Comparison of ENCODE assay signal across 8 cellular contexts in the genomic region with DNA sequence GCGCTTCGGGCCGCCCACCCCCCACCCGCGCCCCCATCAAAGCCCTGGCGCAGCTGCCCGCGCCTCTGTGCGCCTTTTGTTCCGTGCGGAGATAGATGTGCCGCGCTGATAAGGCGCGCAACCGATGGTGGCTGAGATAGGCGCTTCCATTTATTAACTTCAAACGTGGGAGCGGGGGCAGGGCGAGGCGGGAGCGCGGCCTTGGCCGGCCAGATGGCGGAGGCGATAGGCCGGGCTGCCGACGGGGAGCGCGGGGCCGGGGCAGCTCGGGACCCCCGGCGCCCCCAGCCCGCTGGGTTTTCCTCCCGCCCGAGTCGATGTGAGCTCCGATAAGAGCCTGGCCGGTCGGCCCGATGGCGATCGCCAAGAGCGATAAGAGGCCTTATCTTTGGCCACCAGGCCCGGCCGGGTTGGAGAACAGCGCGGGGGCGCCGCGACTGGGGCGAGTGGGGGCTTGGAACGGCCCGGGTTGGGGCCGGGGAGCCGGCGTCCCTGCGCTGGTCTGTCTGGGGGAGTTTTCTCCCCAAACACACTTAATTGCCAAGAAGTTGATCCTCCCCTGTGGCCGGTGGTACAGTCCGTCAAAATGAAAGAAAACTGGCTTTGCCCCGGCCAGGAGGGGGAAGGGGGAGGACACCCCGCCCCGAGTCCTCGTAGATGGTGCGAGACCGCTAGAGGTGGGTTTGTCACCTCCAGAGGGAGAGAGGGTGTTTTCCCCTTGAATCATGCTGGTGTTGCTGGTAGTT. TPM values are rescaled to one million over a fixed set of nuclear protein-coding genes. Genes with fewer than 3 reads are reported as not detected.
A peak's percentile ranks its signal among the peaks of the same experiment; 100 is the strongest.
DNase-seq lines count a peak whose midpoint lies in the region; ATAC-seq, FAIRE-seq and TF ChIP-seq lines count a peak whose summit lies in the region.

No MANE protein-coding gene starts in this region.

- CTCF ChIA-PET in WTC11 (lab: Charles Lee): interaction anchor here (0.9 to 2.2 kb wide), 5 partner anchors 12 to 282 kb away, joined by 3 to 7 read pairs (median 5); no protein-coding TSS in a partner anchor

- no peak overlapping the region for H3K27ac ChIP-seq in mesodermal cell (ENCODE audit: low read depth, low read length, severe bottlenecking)

- no peak for TF ChIP-seq CTCF in WTC11 (IDR thresholded peaks at IDR 0.05)

- H3K9me3 ChIP-seq in mesodermal cell (ENCODE audit: control insufficient read depth, low read length): no peaks in the 10 kb centered on the region

- no peaks in the 10 kb centered on the region for H3K9me3 Mint-ChIP-seq in WTC11

- H3K4me3 ChIP-seq in mesodermal cell (ENCODE audit: extremely low read depth, insufficient read depth, low read length, poor library complexity, severe bottlenecking): peak overlapping the region; percentile 70

- peak overlapping the region; percentile 60 for H3K4me3 Mint-ChIP-seq in WTC11

- peaks cover 6% of the 10 kb centered on the region for H3K36me3 ChIP-seq in mesodermal cell (ENCODE audit: control insufficient read depth, insufficient read depth, low read length)

- FAIRE-seq in GM12892 (lab: Jason Lieb, UNC): peak; percentile 94

- no peak overlapping the region for H3K27ac Mint-ChIP-seq in WTC11

- WGBS in mesodermal cell (ENCODE audit: insufficient coverage in 2 of 2), 2 experiments: 2% methylated on average over 20 to 49 of the region's 68 CpGs

- POLR2A ChIA-PET in WTC11 (lab: Charles Lee): no interaction called here

- no peaks in the 10 kb centered on the region for H3K36me3 Mint-ChIP-seq in WTC11

- ATAC-seq in HG03354 (IDR thresholded peaks at IDR 0.05; ENCODE audit: poor library complexity, severe bottlenecking, unreplicated experiment) (peak; percentile 25), WTC11 (0 out of 2 replicates have a peak, but pooled peaks have one; percentile 1)

- H3K4me1 Mint-ChIP-seq in WTC11: peaks cover 11% of the 10 kb centered on the region

- H3K4me1 ChIP-seq in mesodermal cell (ENCODE audit: control insufficient read depth, insufficient read depth, low read length, poor library complexity, severe bottlenecking): peaks cover 27% of the 10 kb centered on the region

- no peak for TF ChIP-seq POLR2A in GM12892 (IDR thresholded peaks at IDR 0.05; ENCODE audit: low read depth, low read length)

- DNase-seq in GM12892 (ENCODE audit: insufficient read length): peak; percentile 88
- DNase-seq in WTC11 (ENCODE audit: low spot score): peak; percentile 59
- peak; percentile 74 for DNase-seq in central memory CD4-positive, alpha-beta T cell
- peak; percentile 53 to 61 for DNase-seq in stimulated activated CD8-positive, alpha-beta memory T cell treated with anti-CD3 and anti-CD28 coated beads, Interleukin-7, amount 100 ng/mL, for 1 hour (ENCODE audit: low read depth in 2 of 2)
- DNase-seq in putamen (ENCODE audit: low spot score): no peak
- DNase-seq in GOT3 (lab: John Stamatoyannopoulos, UW): no peak

- peaks cover 56% of the 10 kb centered on the region for H3K27me3 Mint-ChIP-seq in WTC11 (ENCODE audit: low read depth)

TF ChIP-seq in WTC11, 78 proteins besides CTCF, POLR2A, EP300 and RAD21:
- no peak for TF ChIP-seq EMX1 (CRISPR knock-in tag; IDR thresholded peaks at IDR 0.05)
- no peak for TF ChIP-seq NR1H2 (CRISPR knock-in tag; IDR thresholded peaks at IDR 0.05)
- TF ChIP-seq TCF7 (CRISPR knock-in tag; IDR thresholded peaks at IDR 0.05; ENCODE audit: low read depth): no peak
- TF ChIP-seq RORB (CRISPR knock-in tag; IDR thresholded peaks at IDR 0.05): no peak
- TF ChIP-seq, protein P1, sequence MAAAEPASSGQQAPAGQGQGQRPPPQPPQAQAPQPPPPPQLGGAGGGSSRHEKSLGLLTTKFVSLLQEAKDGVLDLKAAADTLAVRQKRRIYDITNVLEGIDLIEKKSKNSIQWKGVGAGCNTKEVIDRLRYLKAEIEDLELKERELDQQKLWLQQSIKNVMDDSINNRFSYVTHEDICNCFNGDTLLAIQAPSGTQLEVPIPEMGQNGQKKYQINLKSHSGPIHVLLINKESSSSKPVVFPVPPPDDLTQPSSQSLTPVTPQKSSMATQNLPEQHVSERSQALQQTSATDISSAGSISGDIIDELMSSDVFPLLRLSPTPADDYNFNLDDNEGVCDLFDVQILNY (CRISPR knock-in tag; IDR thresholded peaks at IDR 0.05): peak; percentile 43; the same call in 1 of the 2 replicates
- no peak for TF ChIP-seq NFYB (CRISPR knock-in tag; conservative IDR thresholded peaks at IDR 0.05; ENCODE audit: low read depth)
- TF ChIP-seq SMAD3 (CRISPR knock-in tag; IDR thresholded peaks at IDR 0.05; ENCODE audit: borderline replicate concordance): no peak
- no peak for TF ChIP-seq ZNF219 (CRISPR knock-in tag; IDR thresholded peaks at IDR 0.05; ENCODE audit: borderline replicate concordance)
- TF ChIP-seq, protein P2, sequence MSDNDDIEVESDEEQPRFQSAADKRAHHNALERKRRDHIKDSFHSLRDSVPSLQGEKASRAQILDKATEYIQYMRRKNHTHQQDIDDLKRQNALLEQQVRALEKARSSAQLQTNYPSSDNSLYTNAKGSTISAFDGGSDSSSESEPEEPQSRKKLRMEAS (CRISPR knock-in tag; IDR thresholded peaks at IDR 0.05): no peak
- TF ChIP-seq, protein P3, sequence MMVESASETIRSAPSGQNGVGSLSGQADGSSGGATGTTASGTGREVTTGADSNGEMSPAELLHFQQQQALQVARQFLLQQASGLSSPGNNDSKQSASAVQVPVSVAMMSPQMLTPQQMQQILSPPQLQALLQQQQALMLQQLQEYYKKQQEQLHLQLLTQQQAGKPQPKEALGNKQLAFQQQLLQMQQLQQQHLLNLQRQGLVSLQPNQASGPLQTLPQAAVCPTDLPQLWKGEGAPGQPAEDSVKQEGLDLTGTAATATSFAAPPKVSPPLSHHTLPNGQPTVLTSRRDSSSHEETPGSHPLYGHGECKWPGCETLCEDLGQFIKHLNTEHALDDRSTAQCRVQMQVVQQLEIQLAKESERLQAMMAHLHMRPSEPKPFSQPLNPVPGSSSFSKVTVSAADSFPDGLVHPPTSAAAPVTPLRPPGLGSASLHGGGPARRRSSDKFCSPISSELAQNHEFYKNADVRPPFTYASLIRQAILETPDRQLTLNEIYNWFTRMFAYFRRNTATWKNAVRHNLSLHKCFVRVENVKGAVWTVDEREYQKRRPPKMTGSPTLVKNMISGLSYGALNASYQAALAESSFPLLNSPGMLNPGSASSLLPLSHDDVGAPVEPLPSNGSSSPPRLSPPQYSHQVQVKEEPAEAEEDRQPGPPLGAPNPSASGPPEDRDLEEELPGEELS (CRISPR knock-in tag; IDR thresholded peaks at IDR 0.05): no peak
- TF ChIP-seq, protein P4, sequence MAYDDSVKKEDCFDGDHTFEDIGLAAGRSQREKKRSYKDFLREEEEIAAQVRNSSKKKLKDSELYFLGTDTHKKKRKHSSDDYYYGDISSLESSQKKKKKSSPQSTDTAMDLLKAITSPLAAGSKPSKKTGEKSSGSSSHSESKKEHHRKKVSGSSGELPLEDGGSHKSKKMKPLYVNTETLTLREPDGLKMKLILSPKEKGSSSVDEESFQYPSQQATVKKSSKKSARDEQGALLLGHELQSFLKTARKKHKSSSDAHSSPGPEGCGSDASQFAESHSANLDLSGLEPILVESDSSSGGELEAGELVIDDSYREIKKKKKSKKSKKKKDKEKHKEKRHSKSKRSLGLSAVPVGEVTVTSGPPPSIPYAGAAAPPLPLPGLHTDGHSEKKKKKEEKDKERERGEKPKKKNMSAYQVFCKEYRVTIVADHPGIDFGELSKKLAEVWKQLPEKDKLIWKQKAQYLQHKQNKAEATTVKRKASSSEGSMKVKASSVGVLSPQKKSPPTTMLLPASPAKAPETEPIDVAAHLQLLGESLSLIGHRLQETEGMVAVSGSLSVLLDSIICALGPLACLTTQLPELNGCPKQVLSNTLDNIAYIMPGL (CRISPR knock-in tag; IDR thresholded peaks at IDR 0.05): 0 out of 2 replicates have a peak, but pooled peaks have one; percentile 24
- TF ChIP-seq, protein P5, sequence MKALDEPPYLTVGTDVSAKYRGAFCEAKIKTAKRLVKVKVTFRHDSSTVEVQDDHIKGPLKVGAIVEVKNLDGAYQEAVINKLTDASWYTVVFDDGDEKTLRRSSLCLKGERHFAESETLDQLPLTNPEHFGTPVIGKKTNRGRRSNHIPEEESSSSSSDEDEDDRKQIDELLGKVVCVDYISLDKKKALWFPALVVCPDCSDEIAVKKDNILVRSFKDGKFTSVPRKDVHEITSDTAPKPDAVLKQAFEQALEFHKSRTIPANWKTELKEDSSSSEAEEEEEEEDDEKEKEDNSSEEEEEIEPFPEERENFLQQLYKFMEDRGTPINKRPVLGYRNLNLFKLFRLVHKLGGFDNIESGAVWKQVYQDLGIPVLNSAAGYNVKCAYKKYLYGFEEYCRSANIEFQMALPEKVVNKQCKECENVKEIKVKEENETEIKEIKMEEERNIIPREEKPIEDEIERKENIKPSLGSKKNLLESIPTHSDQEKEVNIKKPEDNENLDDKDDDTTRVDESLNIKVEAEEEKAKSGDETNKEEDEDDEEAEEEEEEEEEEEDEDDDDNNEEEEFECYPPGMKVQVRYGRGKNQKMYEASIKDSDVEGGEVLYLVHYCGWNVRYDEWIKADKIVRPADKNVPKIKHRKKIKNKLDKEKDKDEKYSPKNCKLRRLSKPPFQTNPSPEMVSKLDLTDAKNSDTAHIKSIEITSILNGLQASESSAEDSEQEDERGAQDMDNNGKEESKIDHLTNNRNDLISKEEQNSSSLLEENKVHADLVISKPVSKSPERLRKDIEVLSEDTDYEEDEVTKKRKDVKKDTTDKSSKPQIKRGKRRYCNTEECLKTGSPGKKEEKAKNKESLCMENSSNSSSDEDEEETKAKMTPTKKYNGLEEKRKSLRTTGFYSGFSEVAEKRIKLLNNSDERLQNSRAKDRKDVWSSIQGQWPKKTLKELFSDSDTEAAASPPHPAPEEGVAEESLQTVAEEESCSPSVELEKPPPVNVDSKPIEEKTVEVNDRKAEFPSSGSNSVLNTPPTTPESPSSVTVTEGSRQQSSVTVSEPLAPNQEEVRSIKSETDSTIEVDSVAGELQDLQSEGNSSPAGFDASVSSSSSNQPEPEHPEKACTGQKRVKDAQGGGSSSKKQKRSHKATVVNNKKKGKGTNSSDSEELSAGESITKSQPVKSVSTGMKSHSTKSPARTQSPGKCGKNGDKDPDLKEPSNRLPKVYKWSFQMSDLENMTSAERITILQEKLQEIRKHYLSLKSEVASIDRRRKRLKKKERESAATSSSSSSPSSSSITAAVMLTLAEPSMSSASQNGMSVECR (CRISPR knock-in tag; IDR thresholded peaks at IDR 0.05; ENCODE audit: borderline replicate concordance): no peak

RNA-seq across cellular contexts. Expression of a gene that starts 2.7 kb away (rescaled TPM):
- 0.25 TPM for polyA plus RNA-seq in GM12892 (2012; ENCODE audit: missing spikeins)
- 8.1 to 9.3 TPM (median 8.5 TPM) in 3 replicates for total RNA-seq in WTC11 (2021)
- 5.9 TPM for polyA plus RNA-seq in mesodermal cell (2013, experiment 1 of 2)
- 4.7 TPM for polyA plus RNA-seq in mesodermal cell (2013, experiment 2 of 2)

Comparison
In these comparisons a context has a peak if more than half of its experiments do, and no peak if none do; other contexts are left out.
1. DNase-seq: peak in GM12892 (single experiment), WTC11 (single experiment), central memory CD4-positive, alpha-beta T cell (single experiment) and stimulated activated CD8-positive, alpha-beta memory T cell treated with anti-CD3 and anti-CD28 coated beads, Interleukin-7, amount 100 ng/mL, for 1 hour (2 of 2); none in putamen (single experiment) and GOT3 (single experiment).